Comparison of ENCODE assay signal across 25 cellular contexts in the genomic region with DNA sequence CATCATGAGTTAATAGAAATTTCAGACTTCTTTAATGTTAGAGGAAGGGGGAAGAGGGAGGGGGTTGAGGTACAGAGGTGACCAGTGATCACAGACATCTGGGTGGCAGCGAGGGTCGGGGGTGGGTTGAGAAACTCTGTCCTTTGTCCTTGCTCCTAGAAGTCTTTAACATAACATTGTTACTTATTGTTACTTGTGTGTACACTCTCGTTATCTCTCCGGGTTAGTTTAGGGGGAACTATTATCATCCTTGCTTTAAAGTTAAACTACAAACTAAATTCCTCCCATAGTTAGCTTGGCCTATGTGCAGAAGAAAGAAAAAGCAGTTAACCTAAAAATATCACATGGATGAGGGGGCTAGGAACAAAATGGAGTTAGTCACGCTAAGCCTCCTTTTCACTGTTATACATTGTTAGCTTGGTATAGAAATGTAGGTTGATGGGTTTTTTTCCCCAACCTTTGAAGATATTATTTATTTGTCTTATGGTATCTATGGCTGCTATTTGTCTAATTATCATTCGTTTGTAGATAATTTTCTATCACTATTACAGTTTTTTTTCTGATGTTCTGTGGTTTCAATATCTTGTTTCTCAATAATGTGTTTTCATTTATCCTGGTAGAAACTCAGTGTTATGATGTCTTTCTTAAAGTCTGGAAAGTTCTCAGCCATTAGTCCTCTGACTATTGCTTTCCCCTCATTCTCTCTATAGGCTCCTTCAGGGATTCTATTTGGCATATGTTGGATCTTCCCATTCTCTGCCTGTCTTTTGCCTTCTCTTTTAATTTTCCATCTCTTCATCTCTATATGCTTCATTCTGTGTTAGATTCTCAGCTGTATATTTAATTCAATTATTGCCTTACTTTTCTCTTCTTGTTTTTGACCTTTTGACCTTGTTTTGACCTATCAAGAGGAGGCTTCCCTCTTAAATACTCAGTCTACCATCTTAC. TPM values are rescaled to one million over a fixed set of nuclear protein-coding genes. Genes with fewer than 3 reads are reported as not detected.
DNase-seq lines count a peak whose midpoint lies in the region; ATAC-seq, FAIRE-seq and TF ChIP-seq lines count a peak whose summit lies in the region.
"Had no signal": no experiment of that assay in that cellular context is flagged by ENCODE, and none has a peak within 500 bp of the region (broad histone marks: within the 10 kb centered on the region; RNA-seq: fewer than 3 reads in every experiment).

No MANE protein-coding gene starts in this region.

- H3K4me2 ChIP-seq in K562 (ENCODE audit: insufficient read depth, low read length): no peak overlapping the region
- H3K4me2 ChIP-seq in mesenchymal stem cell (ENCODE audit: low read length, poor library complexity, severe bottlenecking): no peak overlapping the region
- H3K4me2 ChIP-seq in neural progenitor cell: no peak overlapping the region
- H3K4me2 ChIP-seq: BLaER1 had no signal

- H3K27ac Mint-ChIP-seq in Caco-2 (ENCODE audit: unreplicated experiment) (peak overlapping the region; percentile 53), neural progenitor cell (no peak overlapping the region)
- H3K27ac Mint-ChIP-seq: CD4-positive, alpha-beta memory T cell; CD4-positive, CD25-positive, alpha-beta regulatory T cell; CD8-positive, alpha-beta memory T cell had no signal

- WGBS in K562 (ENCODE audit: insufficient coverage, low coverage, missing lambda C conversion rate): 9% methylated on average over 6 of the region's 6 CpGs
- WGBS in mesenchymal stem cell: 100% methylated on average over 1 of the region's 6 CpGs

- no peak overlapping the region for H3K27ac ChIP-seq in HEK293 (ENCODE audit: extremely low read depth, low read depth, low read length)
- no peak overlapping the region for H3K27ac ChIP-seq in K562 (ENCODE audit: extremely low read depth, low read depth, low read length)
- no peak overlapping the region for H3K27ac ChIP-seq in mesenchymal stem cell (ENCODE audit: low read length, poor library complexity, severe bottlenecking)
- no peak overlapping the region for H3K27ac ChIP-seq in neural progenitor cell
- H3K27ac ChIP-seq: BLaER1 had no signal

- CTCF ChIA-PET in Caco-2 (lab: Charles Lee): no interaction called here
- CTCF ChIA-PET in HEK293 (lab: Yijun Ruan, JAX): interaction anchor here (0.6 to 0.8 kb wide), 2 partner anchors 13 to 86 kb away, joined by 3 read pairs; no protein-coding TSS in a partner anchor
- CTCF ChIA-PET in K562 (lab: Yijun Ruan, JAX; ENCODE audit: low intra/inter-chr PET ratio): no interaction called here

- no peak for TF ChIP-seq EP300 in K562 (IDR thresholded peaks at IDR 0.05; ENCODE audit: low read length)

- TF ChIP-seq CTCF in Caco-2 (IDR thresholded peaks at IDR 0.05; ENCODE audit: insufficient read depth in 1 of 2, low read depth in 1 of 2, low read length in 1 of 2, severe bottlenecking in 1 of 2, unreplicated experiment in 1 of 2) (no peak), HEK293 (tag by site-specific recombination; IDR thresholded peaks at IDR 0.05) (no peak), K562 (IDR thresholded peaks at IDR 0.05 in 2 of 3, conservative IDR thresholded peaks at IDR 0.05 in 1 of 3; ENCODE audit: insufficient read depth in 2 of 3, low read depth in 1 of 3, low read length in 3 of 3) (no peak), neural progenitor cell (IDR thresholded peaks at IDR 0.05) (no peak)

- no peaks in the 10 kb centered on the region for H3K79me1 ChIP-seq in mesenchymal stem cell (replicated peaks; ENCODE audit: low read length, poor library complexity, severe bottlenecking)

- no peak overlapping the region for H3K23ac ChIP-seq in mesenchymal stem cell (ENCODE audit: low read length in 2 of 2)

- H2AK5ac ChIP-seq in mesenchymal stem cell (ENCODE audit: low read length, severe bottlenecking): no peak overlapping the region

- DNase-seq in Caco-2: no peak
- no peak for DNase-seq in K562 (ENCODE audit: extremely low read depth in 1 of 4, low spot score in 3 of 4)
- no peak for DNase-seq in mesenchymal stem cell
- no peak for DNase-seq in NCI-H2107 treated with DMSO at 0.1 percent for 48 hours (lab: John Stamatoyannopoulos, UW; ENCODE audit: unreplicated experiment)
- DNase-seq in NCI-H345 treated with DMSO at 0.1 percent for 48 hours (lab: John Stamatoyannopoulos, UW; ENCODE audit: unreplicated experiment): no peak
- no peak for DNase-seq in neural progenitor cell (ENCODE audit: low spot score)
- DNase-seq: 8988T; ACHN; BE2C; C1 segment of cervical spinal cord; Calu3; CD4-positive, alpha-beta memory T cell; CD4-positive, CD25-positive, alpha-beta regulatory T cell; CD8-positive, alpha-beta memory T cell; COR-L47; DMS79 treated with DMSO at 0.1 percent for 48 hours; GF-D8 had no signal

- TF ChIP-seq POLR2A in K562 (conservative IDR thresholded peaks at IDR 0.05): no peak

- H3K4ac ChIP-seq in mesenchymal stem cell (ENCODE audit: low read depth in 1 of 2, low read length in 2 of 2): no peak overlapping the region

- H2BK12ac ChIP-seq in mesenchymal stem cell (ENCODE audit: low read length in 2 of 2): no peak overlapping the region

- H3K18ac ChIP-seq in mesenchymal stem cell (ENCODE audit: low read depth in 1 of 2, low read length in 2 of 2): no peak overlapping the region

- H3K27me3 ChIP-seq in Caco-2 (replicated peaks; ENCODE audit: control insufficient read depth, insufficient read depth, low read length) (no peaks in the 10 kb centered on the region), K562 (ENCODE audit: control insufficient read depth in 2 of 2, insufficient read depth in 2 of 2, low read length in 2 of 2) (no peaks in the 10 kb centered on the region), mesenchymal stem cell (ENCODE audit: control insufficient read depth in 1 of 2, insufficient read depth in 1 of 2, low read length in 2 of 2) (no peaks in the 10 kb centered on the region), neural progenitor cell (no peaks in the 10 kb centered on the region)
- H3K27me3 ChIP-seq: BE2C, BLaER1 had no signal

- H2BK5ac ChIP-seq in mesenchymal stem cell (ENCODE audit: low read depth, low read length, poor library complexity, severe bottlenecking): peak overlapping the region; percentile 31

- no peak for FAIRE-seq in K562 (lab: Jason Lieb, UNC)
- FAIRE-seq: A204.1, D721Med, G401.6, GM12891, GM19239 had no signal

- H3K4me3 Mint-ChIP-seq in Caco-2 (ENCODE audit: unreplicated experiment): no peak overlapping the region
- no peak overlapping the region for H3K4me3 Mint-ChIP-seq in neural progenitor cell
- H3K4me3 Mint-ChIP-seq: CD14-positive monocyte; CD4-positive, alpha-beta memory T cell; CD4-positive, CD25-positive, alpha-beta regulatory T cell had no signal

- H3K9me3 Mint-ChIP-seq in Caco-2 (ENCODE audit: unreplicated experiment) (peaks cover 9% of the 10 kb centered on the region), neural progenitor cell (peaks cover 2% of the 10 kb centered on the region)
- H3K9me3 Mint-ChIP-seq: CD8-positive, alpha-beta memory T cell had no signal

- no peak overlapping the region for H2BK15ac ChIP-seq in mesenchymal stem cell (ENCODE audit: low read depth, poor library complexity, severe bottlenecking)

- H3K9me3 ChIP-seq in Caco-2 (no peaks in the 10 kb centered on the region; the same call in 1 of the 2 replicates), HEK293 (ENCODE audit: control insufficient read depth, insufficient read depth, low read depth, low read length) (no peaks in the 10 kb centered on the region), K562 (replicated peaks; ENCODE audit: control insufficient read depth, insufficient read depth, low read depth, low read length) (no peaks in the 10 kb centered on the region), mesenchymal stem cell (ENCODE audit: control insufficient read depth, low read length) (peaks cover 8% of the 10 kb centered on the region), neural progenitor cell (ENCODE audit: low read depth) (peaks cover 5% of the 10 kb centered on the region)
- H3K9me3 ChIP-seq: BE2C, BLaER1 had no signal

- POLR2A ChIA-PET in Caco-2 (lab: Charles Lee): no interaction called here
- POLR2A ChIA-PET in HEK293 (lab: Yijun Ruan, JAX): no interaction called here
- POLR2A ChIA-PET in K562 (lab: Yijun Ruan, JAX): no interaction called here

- H3K9me1 ChIP-seq in K562 (ENCODE audit: control insufficient read depth, insufficient read depth, low read length): no peaks in the 10 kb centered on the region

- H3K4me1 Mint-ChIP-seq in Caco-2 (ENCODE audit: low read depth, unreplicated experiment): peaks cover 8% of the 10 kb centered on the region
- H3K4me1 Mint-ChIP-seq in neural progenitor cell: no peaks in the 10 kb centered on the region

- intact Hi-C loops in Caco-2 (cut with micrococcal nuclease; ENCODE audit: unreplicated experiment) (loop anchor here (1.0 kb wide), 1 partner anchor 32 kb away; no protein-coding TSS in a partner anchor), K562 (cut with micrococcal nuclease) (no loop called here)

- no peak overlapping the region for H3K14ac ChIP-seq in mesenchymal stem cell (ENCODE audit: low read length in 2 of 2)

- H2AFZ ChIP-seq in K562 (ENCODE audit: low read depth, low read length) (no peak overlapping the region), mesenchymal stem cell (ENCODE audit: low read depth, low read length) (no peak overlapping the region), neural progenitor cell (replicated peaks) (no peak overlapping the region)

- in situ Hi-C loops in K562 (cut with MboI): no loop called here

- H3K36me3 Mint-ChIP-seq in Caco-2 (ENCODE audit: insufficient read depth, unreplicated experiment) (no peaks in the 10 kb centered on the region), neural progenitor cell (no peaks in the 10 kb centered on the region)
- H3K36me3 Mint-ChIP-seq: CD14-positive monocyte; CD4-positive, alpha-beta memory T cell; CD4-positive, CD25-positive, alpha-beta regulatory T cell; CD8-positive, alpha-beta memory T cell had no signal

- H3K36me3 ChIP-seq in Caco-2 (ENCODE audit: control insufficient read depth, insufficient read depth, low read length): no peaks in the 10 kb centered on the region
- H3K36me3 ChIP-seq in HEK293 (ENCODE audit: control insufficient read depth in 2 of 2, insufficient read depth in 1 of 2, low read length in 2 of 2): no peaks in the 10 kb centered on the region
- no peaks in the 10 kb centered on the region for H3K36me3 ChIP-seq in K562 (ENCODE audit: control insufficient read depth, insufficient read depth, low read length)
- no peaks in the 10 kb centered on the region for H3K36me3 ChIP-seq in mesenchymal stem cell (ENCODE audit: control insufficient read depth in 1 of 2, insufficient read depth in 2 of 2, low read depth in 1 of 2, low read length in 2 of 2)
- no peaks in the 10 kb centered on the region for H3K36me3 ChIP-seq in neural progenitor cell
- H3K36me3 ChIP-seq: BE2C, BLaER1 had no signal

- H4K20me1 ChIP-seq in K562 (replicated peaks; ENCODE audit: control insufficient read depth, insufficient read depth, low read length) (no peaks in the 10 kb centered on the region), neural progenitor cell (ENCODE audit: low read depth) (no peaks in the 10 kb centered on the region)
- H4K20me1 ChIP-seq: BLaER1 had no signal

- H3K4me1 ChIP-seq in Caco-2 (no peaks in the 10 kb centered on the region; the same call in 1 of the 2 replicates), HEK293 (ENCODE audit: control insufficient read depth, insufficient read depth, low read length) (no peaks in the 10 kb centered on the region), K562 (replicated peaks in 1 of 2; ENCODE audit: control insufficient read depth in 2 of 2, insufficient read depth in 2 of 2, low read length in 2 of 2) (peaks cover 0 to 8% of the 10 kb centered on the region in 2 experiments; a peak in 2 of 5 replicates), mesenchymal stem cell (ENCODE audit: control insufficient read depth, insufficient read depth, low read depth, low read length) (no peaks in the 10 kb centered on the region), neural progenitor cell (no peaks in the 10 kb centered on the region)
- H3K4me1 ChIP-seq: BE2C, BLaER1 had no signal

- H3K4me3 ChIP-seq in Caco-2 (ENCODE audit: low read depth, low read length): no peak overlapping the region
- H3K4me3 ChIP-seq in HEK293 (ENCODE audit: low read depth, low read length): no peak overlapping the region
- no peak overlapping the region for H3K4me3 ChIP-seq in K562
- H3K4me3 ChIP-seq in mesenchymal stem cell (ENCODE audit: insufficient read depth in 1 of 2, low read depth in 1 of 2, low read length in 2 of 2): no peak overlapping the region
- no peak overlapping the region for H3K4me3 ChIP-seq in neural progenitor cell
- H3K4me3 ChIP-seq: BLaER1 had no signal

- H3K9ac ChIP-seq in K562 (ENCODE audit: insufficient read depth in 1 of 2, low read depth in 2 of 2, low read length in 2 of 2) (no peak overlapping the region), mesenchymal stem cell (ENCODE audit: low read length) (no peak overlapping the region), neural progenitor cell (no peak overlapping the region)
- H3K9ac ChIP-seq: BLaER1 had no signal

- H3F3A ChIP-seq in neural progenitor cell (ENCODE audit: low read depth): no peaks in the 10 kb centered on the region

- H4K8ac ChIP-seq in mesenchymal stem cell (ENCODE audit: low read length): no peak overlapping the region

- no peak for ATAC-seq in K562

- no peak overlapping the region for H4K91ac ChIP-seq in mesenchymal stem cell (ENCODE audit: low read length)

- H3K79me2 ChIP-seq in K562 (ENCODE audit: control insufficient read depth, insufficient read depth, low read length) (no peaks in the 10 kb centered on the region), neural progenitor cell (ENCODE audit: low read depth) (no peaks in the 10 kb centered on the region)

- H3K27me3 Mint-ChIP-seq in Caco-2 (ENCODE audit: insufficient read depth, unreplicated experiment) (no peaks in the 10 kb centered on the region), neural progenitor cell (ENCODE audit: insufficient read depth, low read depth) (peaks cover 2% of the 10 kb centered on the region)
- H3K27me3 Mint-ChIP-seq: CD4-positive, alpha-beta memory T cell had no signal

- H2BK120ac ChIP-seq in mesenchymal stem cell (ENCODE audit: low read depth, low read length): no peak overlapping the region

- TF ChIP-seq RAD21 in K562 (CRISPR knock-in tag; conservative IDR thresholded peaks at IDR 0.05 in 1 of 2, IDR thresholded peaks at IDR 0.05 in 1 of 2): no peak

- BruUV-seq in Caco-2 (replicated peaks; lab: Mats Ljungman, UMichigan) (no TSS peak), K562 (replicated peaks; lab: Mats Ljungman, UMichigan) (no TSS peak)

RNA-seq across cellular contexts. Expression of gene B4GALT6, which starts 13.2 kb away (rescaled TPM):
- total RNA-seq in Caco-2 (2022) (22.4 and 28.5 TPM in 2 replicates), K562 (2014; rRNA removed) (0.05 and 0.08 TPM in 2 replicates), K562 (2014; rRNA removed; fragmentation: Illumina TruSeq; extraction: Trizol) (0.11 and 0.16 TPM in 2 replicates), K562 (2015; rRNA removed; fragmentation: Illumina TruSeq; extraction: Trizol) (0.04 and 0.07 TPM in 2 replicates), K562 (2021) (0.18 and 0.27 TPM in 2 replicates), neural progenitor cell (ENCODE audit: low replicate concordance) (11.2 and 16.3 TPM in 2 replicates)
- not detected in 2 replicates for total RNA-seq in K562 (2011; cell fraction: chromatin; rRNA removed; ENCODE audit: low replicate concordance)
- 0.13 TPM in 1 of 2 replicates, not detected in the other for total RNA-seq in K562 (2011; cell fraction: nucleolus; rRNA removed)
- 0.22 TPM in 1 of 2 replicates, not detected in the other for total RNA-seq in K562 (2011; cell fraction: nucleoplasm; rRNA removed)
- polyA plus RNA-seq in K562 (2011; rRNA removed) (0.18 and 0.47 TPM in 2 replicates), K562 (2014; fragmentation: Illumina TruSeq; extraction: Trizol) (0.07 and 0.18 TPM in 2 replicates), K562 (2014; fragmentation: Nextera tagmentation; extraction: Ambion mirVana) (under 1 TPM; 0.03 to 0.04 TPM), K562 (2014; rRNA removed) (0.08 and 0.09 TPM in 2 replicates)
- 0.18 TPM in 1 of 2 replicates, not detected in the other for polyA plus RNA-seq in K562 (2011; cell fraction: cytosol; rRNA removed)
- polyA plus RNA-seq in K562 (2011; cell fraction: nucleus; rRNA removed): 0.07 and 0.76 TPM in 2 replicates
- 0.17 and 0.68 TPM in 2 replicates for polyA plus RNA-seq in K562 (2012)
- 0.21 and 0.69 TPM in 2 replicates for polyA minus RNA-seq in K562 (2011; rRNA and poly(A)+ RNA removed)
- polyA minus RNA-seq in K562 (2011; cell fraction: cytosol; rRNA and poly(A)+ RNA removed): not detected in 2 replicates
- polyA minus RNA-seq in K562 (2011; cell fraction: nucleus; rRNA and poly(A)+ RNA removed): 0.22 TPM in 1 of 2 replicates, not detected in the other
- polyA plus RNA-seq in mesenchymal stem cell (2013, experiment 1 of 2): 8.3 TPM
- polyA plus RNA-seq in mesenchymal stem cell (2013, experiment 2 of 2): 9.6 TPM
- polyA plus RNA-seq: CD4-positive, alpha-beta memory T cell; CD4-positive, CD25-positive, alpha-beta regulatory T cell had no signal
